ENCODE assay signal across 1 cellular context in the genomic region with DNA sequence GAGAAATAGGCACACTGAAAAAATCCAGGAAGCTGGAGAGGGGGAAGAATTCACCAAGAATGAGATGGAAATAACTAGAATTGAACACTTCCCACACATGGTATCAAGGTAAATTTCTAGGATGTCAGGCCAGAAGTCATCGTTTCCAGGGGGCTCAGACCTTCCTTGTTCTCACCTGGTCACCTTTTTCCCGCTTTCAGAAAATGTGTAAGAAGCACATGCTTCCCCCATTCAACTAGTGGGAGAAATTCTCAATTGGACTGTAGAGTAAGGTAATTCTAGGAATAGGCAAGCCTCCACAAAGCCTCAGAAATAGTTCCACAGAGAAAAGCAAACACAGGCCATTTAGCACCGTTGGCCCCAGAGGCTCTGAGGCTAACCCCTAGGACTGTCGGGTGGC.
TF ChIP-seq lines count a peak whose summit lies in the region.

No MANE protein-coding gene starts in this region.

TF ChIP-seq in HCT116, 20 proteins besides CTCF, POLR2A, EP300 and RAD21:
- TF ChIP-seq, protein P1, sequence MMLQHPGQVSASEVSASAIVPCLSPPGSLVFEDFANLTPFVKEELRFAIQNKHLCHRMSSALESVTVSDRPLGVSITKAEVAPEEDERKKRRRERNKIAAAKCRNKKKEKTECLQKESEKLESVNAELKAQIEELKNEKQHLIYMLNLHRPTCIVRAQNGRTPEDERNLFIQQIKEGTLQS (IDR thresholded peaks at IDR 0.05): no peak
- TF ChIP-seq FOSL1 (IDR thresholded peaks at IDR 0.05; ENCODE audit: low read depth) (no peak), CEBPB (IDR thresholded peaks at IDR 0.05; ENCODE audit: low read depth) (no peak), SRF (IDR thresholded peaks at IDR 0.05; ENCODE audit: low read depth) (no peak), ELF1 (IDR thresholded peaks at IDR 0.05; ENCODE audit: borderline replicate concordance, low read depth) (no peak), EZH2 (IDR thresholded peaks at IDR 0.05) (no peak), EGR1 (IDR thresholded peaks at IDR 0.05; ENCODE audit: low read depth) (no peak), SIN3A (IDR thresholded peaks at IDR 0.05; ENCODE audit: low read depth) (no peak), CBX3 (IDR thresholded peaks at IDR 0.05; ENCODE audit: low read depth) (no peak), ZFX (IDR thresholded peaks at IDR 0.05) (no peak), JUND (IDR thresholded peaks at IDR 0.05) (no peak), POLR2AphosphoS5 (IDR thresholded peaks at IDR 0.05; ENCODE audit: low read depth, low read length) (no peak), ZNF274 (IDR thresholded peaks at IDR 0.05; ENCODE audit: low read depth, low read length) (no peak), EZH2phosphoT487 (IDR thresholded peaks at IDR 0.05; ENCODE audit: borderline replicate concordance) (no peak), SP1 (IDR thresholded peaks at IDR 0.05; ENCODE audit: low read depth) (no peak), TCF7L2 (IDR thresholded peaks at IDR 0.05; ENCODE audit: borderline replicate concordance, extremely low read depth, insufficient read depth, insufficient read length) (no peak)
- TF ChIP-seq, protein P2, sequence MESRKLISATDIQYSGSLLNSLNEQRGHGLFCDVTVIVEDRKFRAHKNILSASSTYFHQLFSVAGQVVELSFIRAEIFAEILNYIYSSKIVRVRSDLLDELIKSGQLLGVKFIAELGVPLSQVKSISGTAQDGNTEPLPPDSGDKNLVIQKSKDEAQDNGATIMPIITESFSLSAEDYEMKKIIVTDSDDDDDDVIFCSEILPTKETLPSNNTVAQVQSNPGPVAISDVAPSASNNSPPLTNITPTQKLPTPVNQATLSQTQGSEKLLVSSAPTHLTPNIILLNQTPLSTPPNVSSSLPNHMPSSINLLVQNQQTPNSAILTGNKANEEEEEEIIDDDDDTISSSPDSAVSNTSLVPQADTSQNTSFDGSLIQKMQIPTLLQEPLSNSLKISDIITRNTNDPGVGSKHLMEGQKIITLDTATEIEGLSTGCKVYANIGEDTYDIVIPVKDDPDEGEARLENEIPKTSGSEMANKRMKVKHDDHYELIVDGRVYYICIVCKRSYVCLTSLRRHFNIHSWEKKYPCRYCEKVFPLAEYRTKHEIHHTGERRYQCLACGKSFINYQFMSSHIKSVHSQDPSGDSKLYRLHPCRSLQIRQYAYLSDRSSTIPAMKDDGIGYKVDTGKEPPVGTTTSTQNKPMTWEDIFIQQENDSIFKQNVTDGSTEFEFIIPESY (IDR thresholded peaks at IDR 0.05; ENCODE audit: extremely low read depth, insufficient replicate concordance, low read length): no peak
- TF ChIP-seq, protein P3, sequence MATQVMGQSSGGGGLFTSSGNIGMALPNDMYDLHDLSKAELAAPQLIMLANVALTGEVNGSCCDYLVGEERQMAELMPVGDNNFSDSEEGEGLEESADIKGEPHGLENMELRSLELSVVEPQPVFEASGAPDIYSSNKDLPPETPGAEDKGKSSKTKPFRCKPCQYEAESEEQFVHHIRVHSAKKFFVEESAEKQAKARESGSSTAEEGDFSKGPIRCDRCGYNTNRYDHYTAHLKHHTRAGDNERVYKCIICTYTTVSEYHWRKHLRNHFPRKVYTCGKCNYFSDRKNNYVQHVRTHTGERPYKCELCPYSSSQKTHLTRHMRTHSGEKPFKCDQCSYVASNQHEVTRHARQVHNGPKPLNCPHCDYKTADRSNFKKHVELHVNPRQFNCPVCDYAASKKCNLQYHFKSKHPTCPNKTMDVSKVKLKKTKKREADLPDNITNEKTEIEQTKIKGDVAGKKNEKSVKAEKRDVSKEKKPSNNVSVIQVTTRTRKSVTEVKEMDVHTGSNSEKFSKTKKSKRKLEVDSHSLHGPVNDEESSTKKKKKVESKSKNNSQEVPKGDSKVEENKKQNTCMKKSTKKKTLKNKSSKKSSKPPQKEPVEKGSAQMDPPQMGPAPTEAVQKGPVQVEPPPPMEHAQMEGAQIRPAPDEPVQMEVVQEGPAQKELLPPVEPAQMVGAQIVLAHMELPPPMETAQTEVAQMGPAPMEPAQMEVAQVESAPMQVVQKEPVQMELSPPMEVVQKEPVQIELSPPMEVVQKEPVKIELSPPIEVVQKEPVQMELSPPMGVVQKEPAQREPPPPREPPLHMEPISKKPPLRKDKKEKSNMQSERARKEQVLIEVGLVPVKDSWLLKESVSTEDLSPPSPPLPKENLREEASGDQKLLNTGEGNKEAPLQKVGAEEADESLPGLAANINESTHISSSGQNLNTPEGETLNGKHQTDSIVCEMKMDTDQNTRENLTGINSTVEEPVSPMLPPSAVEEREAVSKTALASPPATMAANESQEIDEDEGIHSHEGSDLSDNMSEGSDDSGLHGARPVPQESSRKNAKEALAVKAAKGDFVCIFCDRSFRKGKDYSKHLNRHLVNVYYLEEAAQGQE (IDR thresholded peaks at IDR 0.05; ENCODE audit: low read depth): no peak
- TF ChIP-seq, protein P4, sequence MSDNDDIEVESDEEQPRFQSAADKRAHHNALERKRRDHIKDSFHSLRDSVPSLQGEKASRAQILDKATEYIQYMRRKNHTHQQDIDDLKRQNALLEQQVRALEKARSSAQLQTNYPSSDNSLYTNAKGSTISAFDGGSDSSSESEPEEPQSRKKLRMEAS (IDR thresholded peaks at IDR 0.05): no peak
